15 cellular contexts compared by ENCODE assay signal in the genomic region with DNA sequence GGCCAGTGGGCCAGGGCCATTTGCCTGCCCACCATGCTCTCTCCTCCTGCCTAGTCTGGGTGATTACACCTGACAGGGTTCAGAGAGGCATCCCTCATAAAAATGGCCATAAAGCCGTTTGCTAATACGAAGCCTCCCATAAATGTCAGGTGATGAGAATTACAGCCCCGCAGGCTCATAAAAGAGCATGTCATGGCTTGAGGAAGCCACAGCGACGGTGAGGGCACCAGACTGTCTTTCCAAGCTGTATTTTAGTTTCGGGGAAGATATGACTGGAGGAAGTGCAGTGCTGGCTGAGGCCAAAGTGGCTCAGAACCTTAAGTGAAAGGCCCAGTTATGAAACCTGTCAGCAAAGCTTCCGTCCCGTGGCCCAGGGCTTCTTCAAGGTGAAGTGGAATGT. TPM values are rescaled to one million over a fixed set of nuclear protein-coding genes. Genes with fewer than 3 reads are reported as not detected.
DNase-seq lines count a peak whose midpoint lies in the region; ATAC-seq, FAIRE-seq and TF ChIP-seq lines count a peak whose summit lies in the region.
"Had no signal": no experiment of that assay in that cellular context is flagged by ENCODE, and none has a peak within 500 bp of the region (broad histone marks: within the 10 kb centered on the region; RNA-seq: fewer than 3 reads in every experiment).

No MANE protein-coding gene starts in this region.

- peak overlapping the region; percentile 10 for H3K23ac ChIP-seq in neuronal stem cell (ENCODE audit: low read depth, low read length, poor library complexity)

- no peak for TF ChIP-seq CTCF in LNCaP clone FGC (IDR thresholded peaks at IDR 0.05; ENCODE audit: control insufficient read depth, extremely low read depth, insufficient read depth)
- no peak for TF ChIP-seq CTCF in RWPE2 (IDR thresholded peaks at IDR 0.05; ENCODE audit: poor library complexity, severe bottlenecking)
- TF ChIP-seq CTCF in dorsolateral prefrontal cortex (IDR thresholded peaks at IDR 0.05 in 54 of 56, conservative IDR thresholded peaks at IDR 0.05 in 2 of 56; ENCODE audit: low read depth in 1 of 56, partially characterized antibody in 56 of 56): no peak

- DNase-seq in LNCaP clone FGC (ENCODE audit: low read depth) (peak; percentile 83), RWPE2 (ENCODE audit: low spot score) (no peak), neuronal stem cell (ENCODE audit: low spot score) (no peak), dorsolateral prefrontal cortex (no peak), frontal cortex (ENCODE audit: low spot score in 2 of 2) (no peak), DMS53 (lab: John Stamatoyannopoulos, UW) (no peak)
- DNase-seq: activated CD8-positive, alpha-beta T cell treated with anti-CD3 and anti-CD28 coated beads, Interleukin-2, amount 10 ng/mL, durations not matched to agents 7 days and 5 days; mesendoderm; NCI-H1092 treated with DMSO at 0.1 percent for 48 hours; NCI-H2171; psoas muscle; SHP77; spleen had no signal

- FAIRE-seq in frontal cortex (lab: Jason Lieb, UNC): no peak
- FAIRE-seq: GM19239 had no signal

- no peaks in the 10 kb centered on the region for H3K9me3 ChIP-seq in RWPE2 (ENCODE audit: severe bottlenecking)
- no peaks in the 10 kb centered on the region for H3K9me3 ChIP-seq in neuronal stem cell (replicated peaks in 1 of 2; ENCODE audit: control insufficient read depth in 2 of 2, insufficient read depth in 1 of 2, low read depth in 1 of 2, low read length in 2 of 2)
- H3K9me3 ChIP-seq: psoas muscle, spleen had no signal

- H3K27me3 ChIP-seq in RWPE2 (ENCODE audit: insufficient read depth, poor library complexity, severe bottlenecking) (no peaks in the 10 kb centered on the region), neuronal stem cell (ENCODE audit: control insufficient read depth in 3 of 3, insufficient read depth in 3 of 3, low read depth in 1 of 3, low read length in 3 of 3) (peaks cover 0 to 10% (median 2%) of the 10 kb centered on the region in 3 experiments), dorsolateral prefrontal cortex (peaks cover 0 to 4% (median 0%) of the 10 kb centered on the region in 45 donors)

- H3K14ac ChIP-seq in neuronal stem cell (ENCODE audit: low read length): no peak overlapping the region

- no peaks in the 10 kb centered on the region for H3K79me1 ChIP-seq in neuronal stem cell (ENCODE audit: low read depth, low read length)

- H3K18ac ChIP-seq in neuronal stem cell (ENCODE audit: low read length): no peak overlapping the region

- no peak overlapping the region for H2AFZ ChIP-seq in neuronal stem cell (ENCODE audit: low read length)

- H3K36me3 ChIP-seq in RWPE2 (ENCODE audit: low read depth) (no peaks in the 10 kb centered on the region), neuronal stem cell (replicated peaks in 1 of 2; ENCODE audit: control insufficient read depth in 2 of 2, insufficient read depth in 2 of 2, low read length in 2 of 2) (no peaks in the 10 kb centered on the region)
- H3K36me3 ChIP-seq: spleen had no signal

- H2BK120ac ChIP-seq in neuronal stem cell (ENCODE audit: low read depth, low read length): no peak overlapping the region

- no peak overlapping the region for H4K8ac ChIP-seq in neuronal stem cell (ENCODE audit: low read depth, low read length)

- no peak overlapping the region for H3K9ac ChIP-seq in neuronal stem cell (ENCODE audit: low read depth, low read length, poor library complexity)

- no peak overlapping the region for H3K4me2 ChIP-seq in neuronal stem cell (ENCODE audit: insufficient read depth, low read length, poor library complexity, severe bottlenecking)

- H3K4me3 ChIP-seq in LNCaP clone FGC (ENCODE audit: low read depth, low read length) (no peak overlapping the region), RWPE2 (ENCODE audit: severe bottlenecking) (no peak overlapping the region), neuronal stem cell (ENCODE audit: low read length in 2 of 2) (no peak overlapping the region), dorsolateral prefrontal cortex (no peak overlapping the region)
- H3K4me3 ChIP-seq: psoas muscle, spleen had no signal

- H3K4me1 ChIP-seq in RWPE2 (ENCODE audit: insufficient read depth, poor library complexity, severe bottlenecking) (peaks cover 13% of the 10 kb centered on the region), neuronal stem cell (ENCODE audit: control insufficient read depth in 2 of 2, insufficient read depth in 1 of 2, low read depth in 1 of 2, low read length in 2 of 2) (no peaks in the 10 kb centered on the region)

- intact Hi-C loops in dorsolateral prefrontal cortex (cut with DNase I): loop anchor here (5.0 to 10.0 kb wide), 2 partner anchors 136 to 244 kb away; a partner anchor contains a TSS

- H4K91ac ChIP-seq in neuronal stem cell (ENCODE audit: low read depth, low read length, poor library complexity): no peak overlapping the region

- H2AK5ac ChIP-seq in neuronal stem cell (ENCODE audit: low read depth, low read length): no peak overlapping the region

- H2BK15ac ChIP-seq in neuronal stem cell (ENCODE audit: low read length): no peak overlapping the region

- H3K27ac ChIP-seq in RWPE2 (ENCODE audit: poor library complexity, severe bottlenecking) (no peak overlapping the region), neuronal stem cell (replicated peaks; ENCODE audit: low read length) (no peak overlapping the region), dorsolateral prefrontal cortex (no peak overlapping the region)
- H3K27ac ChIP-seq: psoas muscle, spleen had no signal

- H2BK12ac ChIP-seq in neuronal stem cell (ENCODE audit: low read length): no peak overlapping the region

- no peak overlapping the region for H3K4ac ChIP-seq in neuronal stem cell (ENCODE audit: low read length)

- WGBS in neuronal stem cell (ENCODE audit: extremely low coverage in 2 of 2, insufficient read length in 2 of 2, insufficient replicate concordance in 1 of 2), 2 donors: no CpG with 5 or more reads among the region's 8 CpGs

- H2BK5ac ChIP-seq in neuronal stem cell (ENCODE audit: low read length): no peak overlapping the region

- peak; percentile 55 for ATAC-seq in GM19455 (IDR thresholded peaks at IDR 0.05; ENCODE audit: unreplicated experiment)
- ATAC-seq in RWPE2 (ENCODE audit: low read depth): peak; percentile 66
- ATAC-seq: activated CD8-positive, alpha-beta T cell treated with anti-CD3 and anti-CD28 coated beads, Interleukin-2, amount 10 ng/mL, durations not matched to agents 7 days and 5 days; psoas muscle had no signal

RNA-seq across cellular contexts. Expression of a gene that starts 18.5 kb away (rescaled TPM):
- 120 TPM for polyA plus RNA-seq in neuronal stem cell (2013, experiment 1 of 2)
- 125 TPM for polyA plus RNA-seq in neuronal stem cell (2013, experiment 2 of 2)
- total RNA-seq in dorsolateral prefrontal cortex: 100 to 1,000 TPM in 14 of 120 experiments, 10 to 100 TPM in 106; 45.6 to 128 (median 84.2) TPM
- 48.1 TPM for total RNA-seq in frontal cortex
